Comparison of ENCODE assay signal across 10 cellular contexts in the genomic region with DNA sequence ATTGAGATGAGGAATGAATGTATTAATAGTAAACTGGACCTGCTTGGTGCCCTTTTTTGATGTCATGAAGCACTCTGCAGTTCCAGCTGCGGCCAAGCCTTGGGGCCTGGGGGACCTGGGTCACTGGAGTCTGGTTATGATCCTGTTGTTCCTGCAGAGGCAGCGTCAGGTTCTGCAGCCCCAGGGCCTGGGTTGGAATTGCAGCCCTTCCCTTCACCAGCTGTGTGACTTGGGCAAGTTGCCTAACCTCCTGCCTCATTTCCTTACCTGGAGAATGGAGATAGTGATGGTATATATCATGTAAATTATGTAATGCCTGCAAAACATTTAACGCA. TPM values are rescaled to one million over a fixed set of nuclear protein-coding genes. Genes with fewer than 3 reads are reported as not detected.
DNase-seq lines count a peak whose midpoint lies in the region; ATAC-seq, FAIRE-seq and TF ChIP-seq lines count a peak whose summit lies in the region.
"Had no signal": no experiment of that assay in that cellular context is flagged by ENCODE, and none has a peak within 500 bp of the region (broad histone marks: within the 10 kb centered on the region; RNA-seq: fewer than 3 reads in every experiment).

No MANE protein-coding gene starts in this region.

- peaks cover 0 to 10% of the 10 kb centered on the region in 2 donors for H3K4me1 ChIP-seq in right atrium auricular region
- no peaks in the 10 kb centered on the region for H3K4me1 ChIP-seq in aorta (ENCODE audit: control insufficient read depth in 1 of 2, insufficient read depth in 2 of 2, low read length in 2 of 2)

- no peak for FAIRE-seq in frontal cortex (lab: Jason Lieb, UNC)
- FAIRE-seq: endometrium had no signal

- ATAC-seq in Right ventricle myocardium superior (ENCODE audit: poor library complexity) (peak; percentile 27), SK-N-SH treated with all-trans-retinoic acid at 6 μM for 48 hours (peak; percentile 52), aorta (ENCODE audit: low FRiP score) (peak; percentile 36), HG02759 (IDR thresholded peaks at IDR 0.05; ENCODE audit: unreplicated experiment) (no peak)

- H3K4me3 ChIP-seq in right atrium auricular region: no peak overlapping the region
- no peak overlapping the region for H3K4me3 ChIP-seq in aorta (ENCODE audit: low read length in 2 of 2)
- H3K4me3 ChIP-seq: ovary had no signal

- H3K27me3 ChIP-seq in right atrium auricular region: no peaks in the 10 kb centered on the region
- H3K27me3 ChIP-seq in aorta (ENCODE audit: control insufficient read depth in 1 of 2, insufficient read depth in 2 of 2, low read length in 1 of 2): no peaks in the 10 kb centered on the region
- H3K27me3 ChIP-seq: ovary had no signal

- H3K9me3 ChIP-seq in right atrium auricular region: no peaks in the 10 kb centered on the region
- H3K9me3 ChIP-seq in aorta (ENCODE audit: control insufficient read depth, low read length): no peaks in the 10 kb centered on the region
- H3K9me3 ChIP-seq: ovary had no signal

- intact Hi-C loops in Right ventricle myocardium superior (cut with DNase I): loop anchor here (2.0 to 5.0 kb wide), 2 partner anchors 148 to 426 kb away; a partner anchor contains a TSS
- intact Hi-C loops in aorta (cut with DNase I): loop anchor here (2.0 kb wide), 3 partner anchors 150 to 428 kb away; no protein-coding TSS in a partner anchor

- TF ChIP-seq CTCF in right atrium auricular region (IDR thresholded peaks at IDR 0.05): no peak

- 82 to 86% methylated on average over 3 of the region's 3 CpGs for WGBS in aorta, 2 donors

- no peak overlapping the region for H3K27ac ChIP-seq in right atrium auricular region
- no peak overlapping the region for H3K27ac ChIP-seq in aorta (ENCODE audit: low read depth in 1 of 2, low read length in 2 of 2)
- H3K27ac ChIP-seq: ovary had no signal

- H3K36me3 ChIP-seq in right atrium auricular region (no peaks in the 10 kb centered on the region), aorta (ENCODE audit: control insufficient read depth in 1 of 2, insufficient read depth in 2 of 2, low read length in 1 of 2) (no peaks in the 10 kb centered on the region)
- H3K36me3 ChIP-seq: ovary had no signal

- DNase-seq in Right ventricle myocardium superior: no peak
- no peak for DNase-seq in right atrium auricular region (ENCODE audit: low spot score)
- peak; percentile 58 for DNase-seq in left kidney (ENCODE audit: low read depth, low spot score)
- DNase-seq in aorta: no peak
- DNase-seq in frontal cortex (ENCODE audit: low spot score in 2 of 2): no peak
- no peak for DNase-seq in glomerular visceral epithelial cell (ENCODE audit: extremely low spot score)

TF ChIP-seq in SK-N-SH treated with all-trans-retinoic acid at 6 μM for 48 hours, 23 proteins besides CTCF, POLR2A, EP300 and RAD21:
- TF ChIP-seq ZC3H10 (CRISPR knock-in tag; IDR thresholded peaks at IDR 0.05) (no peak), TCF4 (CRISPR knock-in tag; IDR thresholded peaks at IDR 0.05; ENCODE audit: borderline replicate concordance) (no peak)
TF ChIP-seq in SK-N-SH treated with all-trans-retinoic acid at 6 μM for 48 hours: peak in this region for 0.

RNA-seq across cellular contexts. Expression of a gene that starts 9.1 kb away (rescaled TPM):
- total RNA-seq in Right ventricle myocardium superior: 835 TPM
- total RNA-seq in right atrium auricular region: 100 to 1,000 TPM; 593 to 693 TPM
- 100 to 1,000 TPM; 112 to 119 TPM for total RNA-seq in aorta
- polyA plus RNA-seq in aorta: 100 to 1,000 TPM; 234 to 461 TPM
- 183 TPM for total RNA-seq in frontal cortex
